Comparison of ENCODE assay signal across 16 cellular contexts in the genomic region with DNA sequence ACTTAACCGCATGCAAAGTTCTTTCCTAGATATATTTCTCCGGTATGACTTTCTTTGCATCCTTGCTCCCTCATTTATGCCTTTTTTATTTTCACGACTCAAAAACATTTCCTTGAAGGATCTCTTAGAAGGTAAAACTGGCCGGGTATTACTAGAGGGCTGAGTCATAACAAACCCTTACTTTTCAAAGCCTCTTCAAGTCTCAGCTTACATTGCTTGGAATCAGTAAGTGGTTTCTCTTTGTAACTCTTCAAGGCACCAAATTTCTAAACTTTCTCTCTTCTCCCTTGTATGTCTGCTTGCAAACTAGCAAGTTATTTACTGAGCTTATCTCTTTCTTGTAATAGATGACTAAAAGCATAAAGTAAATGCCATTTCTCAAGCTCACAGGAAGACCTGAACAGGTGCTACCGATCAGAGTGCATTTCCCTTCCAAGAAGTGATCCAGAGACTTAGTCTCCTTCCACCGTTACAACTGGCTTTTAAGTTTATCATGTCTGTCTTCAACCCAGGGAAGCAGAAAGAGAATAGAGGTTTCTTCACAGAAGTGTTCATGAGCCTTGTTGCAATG.
DNase-seq lines count a peak whose midpoint lies in the region; ATAC-seq and TF ChIP-seq lines count a peak whose summit lies in the region.
"Had no signal": no experiment of that assay in that cellular context is flagged by ENCODE, and none has a peak within 500 bp of the region (broad histone marks: within the 10 kb centered on the region; RNA-seq: fewer than 3 reads in every experiment).

No MANE protein-coding gene starts in this region.

- H4K91ac ChIP-seq in IMR-90 (ENCODE audit: insufficient read depth, low read depth, low read length) = no peak overlapping the region

- no peak overlapping the region for H2BK5ac ChIP-seq in IMR-90 (ENCODE audit: low read depth, low read length, poor library complexity, severe bottlenecking)

- H3K27me3 ChIP-seq in SK-N-SH (ENCODE audit: insufficient read depth) (no peaks in the 10 kb centered on the region), IMR-90 (ENCODE audit: control insufficient read depth, insufficient read depth, low read length) (no peaks in the 10 kb centered on the region)

- no peak overlapping the region for H2AFZ ChIP-seq in SK-N-SH (ENCODE audit: low read depth)
- H2AFZ ChIP-seq in IMR-90 (replicated peaks; ENCODE audit: low read length, poor library complexity) = no peak overlapping the region

- no peak overlapping the region for H2BK20ac ChIP-seq in IMR-90 (ENCODE audit: low read depth, low read length)

- POLR2A ChIA-PET in SK-N-SH (lab: Yijun Ruan, JAX) (no interaction called here), IMR-90 (lab: Charles Lee; ENCODE audit: unreplicated experiment) (no interaction called here)
- POLR2A ChIA-PET in activated CD4-positive, alpha-beta memory T cell treated with anti-CD3 and anti-CD28 coated beads, Interleukin-2, amount 10 ng/mL, durations not matched to agents 7 days and 5 days (lab: Charles Lee) = interaction anchor here (0.6 kb wide), 1 partner anchor 62 kb away, joined by 3 read pairs; no protein-coding TSS in a partner anchor

- CTCF ChIA-PET in SK-N-SH (lab: Yijun Ruan, JAX) (interaction anchor here (1.3 to 1.5 kb wide), 2 partner anchors 14 to 16 kb away, joined by 4 to 5 read pairs; no protein-coding TSS in a partner anchor), IMR-90 (lab: Yijun Ruan, JAX) (interaction anchor here (1.0 to 1.4 kb wide), 2 partner anchors 10 to 14 kb away, joined by 3 to 4 read pairs; no protein-coding TSS in a partner anchor)
- CTCF ChIA-PET in activated CD4-positive, alpha-beta memory T cell treated with anti-CD3 and anti-CD28 coated beads, Interleukin-2, amount 10 ng/mL, durations not matched to agents 7 days and 5 days (lab: Charles Lee) = no interaction called here

- no peak overlapping the region for H3K18ac ChIP-seq in IMR-90 (ENCODE audit: low read depth, low read length)

- TF ChIP-seq EP300 in SK-N-SH (IDR thresholded peaks at IDR 0.05; ENCODE audit: borderline replicate concordance in 1 of 2, low read depth in 1 of 2, low read length in 1 of 2) = no peak

- no peak overlapping the region for H3K56ac ChIP-seq in IMR-90 (ENCODE audit: extremely low read depth, insufficient read depth, low read length)

- no peaks in the 10 kb centered on the region for H3K79me2 ChIP-seq in SK-N-SH (ENCODE audit: insufficient read depth)

- no peak overlapping the region for H3K27ac ChIP-seq in SK-N-SH (ENCODE audit: low read depth in 2 of 2, low read length in 1 of 2)
- H3K27ac ChIP-seq in IMR-90 (ENCODE audit: insufficient read depth, low read length) = no peak overlapping the region

- intact Hi-C loops in IMR-90 (cut with micrococcal nuclease) = no loop called here

- H3K9me3 Mint-ChIP-seq in activated CD4-positive, alpha-beta memory T cell treated with anti-CD3 and anti-CD28 coated beads, Interleukin-2, amount 10 ng/mL, durations not matched to agents 7 days and 5 days = no peaks in the 10 kb centered on the region
- H3K9me3 Mint-ChIP-seq: activated naive CD8-positive, alpha-beta T cell treated with anti-CD3 and anti-CD28 coated beads, Interleukin-2, amount 50 U/mL, for 24 hours; naive B cell had no signal

- H3K9me2 ChIP-seq in SK-N-SH = no peaks in the 10 kb centered on the region

- no peak for TF ChIP-seq CTCF in SK-N-SH (IDR thresholded peaks at IDR 0.05)
- no peak for TF ChIP-seq CTCF in IMR-90 (conservative IDR thresholded peaks at IDR 0.05; ENCODE audit: low read depth, low read length)
- TF ChIP-seq CTCF in fibroblast of mammary gland (conservative IDR thresholded peaks at IDR 0.05; ENCODE audit: control insufficient read depth, insufficient read depth, low read depth, low read length) = no peak

- H3K36me3 ChIP-seq in SK-N-SH (replicated peaks in 1 of 2; ENCODE audit: control insufficient read depth in 1 of 2, insufficient read depth in 2 of 2, low read length in 1 of 2) (no peaks in the 10 kb centered on the region), IMR-90 (ENCODE audit: control insufficient read depth, insufficient read depth, low read length) (no peaks in the 10 kb centered on the region)

- TF ChIP-seq RAD21 in SK-N-SH (IDR thresholded peaks at IDR 0.05; ENCODE audit: low read length) (no peak), IMR-90 (IDR thresholded peaks at IDR 0.05; ENCODE audit: low read length) (no peak)

- no peak overlapping the region for H3K27ac Mint-ChIP-seq in activated CD4-positive, alpha-beta memory T cell treated with anti-CD3 and anti-CD28 coated beads, Interleukin-2, amount 10 ng/mL, durations not matched to agents 7 days and 5 days
- H3K27ac Mint-ChIP-seq: activated naive CD8-positive, alpha-beta T cell treated with anti-CD3 and anti-CD28 coated beads, Interleukin-2, amount 50 U/mL, for 24 hours; naive B cell had no signal

- no peaks in the 10 kb centered on the region for H3K27me3 Mint-ChIP-seq in activated CD4-positive, alpha-beta memory T cell treated with anti-CD3 and anti-CD28 coated beads, Interleukin-2, amount 10 ng/mL, durations not matched to agents 7 days and 5 days
- H3K27me3 Mint-ChIP-seq: activated naive CD8-positive, alpha-beta T cell treated with anti-CD3 and anti-CD28 coated beads, Interleukin-2, amount 50 U/mL, for 24 hours had no signal

- no peak overlapping the region for H3K23ac ChIP-seq in IMR-90 (ENCODE audit: low read depth, low read length)

- ATAC-seq in SK-N-SH treated with all-trans-retinoic acid at 6 μM for 48 hours = peak; percentile 43; the same call in 1 of the 3 replicates
- ATAC-seq in IMR-90 (ENCODE audit: low read depth) = peak; percentile 69
- ATAC-seq in GM19452 (IDR thresholded peaks at IDR 0.05; ENCODE audit: unreplicated experiment) = no peak
- ATAC-seq: activated naive CD8-positive, alpha-beta T cell treated with anti-CD3 and anti-CD28 coated beads, Interleukin-2, amount 50 U/mL, for 24 hours; esophagus mucosa had no signal

- dilution Hi-C loops in IMR-90 (cut with HindIII; ENCODE audit: low sequenced_read_pairs, unreplicated experiment) = no loop called here

- H2AK9ac ChIP-seq in IMR-90 (replicated peaks; ENCODE audit: low read depth, low read length, poor library complexity) = no peak overlapping the region

- H3K4me1 ChIP-seq in SK-N-SH (ENCODE audit: control insufficient read depth in 1 of 2, insufficient read depth in 2 of 2, low read depth in 1 of 2, low read length in 1 of 2) = no peaks in the 10 kb centered on the region
- no peaks in the 10 kb centered on the region for H3K4me1 ChIP-seq in IMR-90 (ENCODE audit: control insufficient read depth, insufficient read depth, low read length)

- H3K9ac ChIP-seq in SK-N-SH (no peak overlapping the region), IMR-90 (ENCODE audit: low read depth, low read length) (no peak overlapping the region)

- H3K4me3 ChIP-seq in SK-N-SH (ENCODE audit: low read depth in 2 of 2, low read length in 1 of 2) (no peak overlapping the region), IMR-90 (ENCODE audit: insufficient read depth, low read depth, low read length) (no peak overlapping the region), fibroblast of mammary gland (ENCODE audit: control insufficient read depth, low read depth, low read length) (no peak overlapping the region)

- no peaks in the 10 kb centered on the region for H4K20me1 ChIP-seq in SK-N-SH (ENCODE audit: insufficient read depth)
- H4K20me1 ChIP-seq in IMR-90 (ENCODE audit: insufficient read depth, low read length) = no peaks in the 10 kb centered on the region

- no peak overlapping the region for H2BK15ac ChIP-seq in IMR-90 (ENCODE audit: low read depth, low read length)

- TF ChIP-seq POLR2A in IMR-90 (IDR thresholded peaks at IDR 0.05; ENCODE audit: low read depth, low read length) = no peak

- no peak overlapping the region for H3K14ac ChIP-seq in IMR-90 (replicated peaks; ENCODE audit: low read depth, low read length)

- WGBS in SK-N-SH (ENCODE audit: low lambda C conversion rate) = 64% methylated on average over 6 of the region's 6 CpGs
- WGBS in IMR-90 (ENCODE audit: extremely low coverage in 2 of 2, insufficient read length in 1 of 2), 2 experiments = no CpG with 5 or more reads among the region's 6 CpGs

- H2AK5ac ChIP-seq in IMR-90 (ENCODE audit: low read depth, low read length) = no peak overlapping the region

- no peak overlapping the region for H4K5ac ChIP-seq in IMR-90 (ENCODE audit: low read depth, low read length)

- no peak overlapping the region for H3K4ac ChIP-seq in IMR-90 (ENCODE audit: low read depth, low read length)

- no peak overlapping the region for H2BK120ac ChIP-seq in IMR-90 (ENCODE audit: low read depth, low read length)

- H3F3A ChIP-seq in SK-N-SH (replicated peaks; ENCODE audit: insufficient read depth) = no peaks in the 10 kb centered on the region

- no peaks in the 10 kb centered on the region for H3K9me1 ChIP-seq in IMR-90 (ENCODE audit: insufficient read depth, low read length)

- no TSS peak for BruUV-seq in IMR-90 (replicated peaks; lab: Mats Ljungman, UMichigan)

- DNase-seq in SK-N-SH (no peak), IMR-90 (peak; percentile 62), fibroblast of mammary gland (ENCODE audit: low read depth) (peak; percentile 10), stromal cell of bone marrow (ENCODE audit: low read depth) (peak; percentile 12), ACHN (no peak)
- no peak for DNase-seq in activated CD4-positive, alpha-beta memory T cell treated with anti-CD3 and anti-CD28 coated beads, Interleukin-2, amount 10 ng/mL, durations not matched to agents 7 days and 5 days
- DNase-seq: activated CD4-positive, alpha-beta T cell treated with anti-CD3 and anti-CD28 coated beads for 4 hours; activated naive CD8-positive, alpha-beta T cell treated with anti-CD3 and anti-CD28 coated beads, Interleukin-2, amount 50 U/mL, for 24 hours; DND-41; naive B cell; NCI-H1048; Right ventricle myocardium superior; stimulated activated CD4-positive, alpha-beta T cell treated with anti-CD3 and anti-CD28 coated beads, Interleukin-12 subunit alpha, Interleukin-12 subunit beta, amount 100 ng/mL, for 4 hours had no signal

- H3K79me1 ChIP-seq in IMR-90 (ENCODE audit: low read depth in 1 of 2, low read length in 2 of 2) = no peaks in the 10 kb centered on the region

- H3K4me1 Mint-ChIP-seq in activated CD4-positive, alpha-beta memory T cell treated with anti-CD3 and anti-CD28 coated beads, Interleukin-2, amount 10 ng/mL, durations not matched to agents 7 days and 5 days = peaks cover 6% of the 10 kb centered on the region
- H3K4me1 Mint-ChIP-seq: activated naive CD8-positive, alpha-beta T cell treated with anti-CD3 and anti-CD28 coated beads, Interleukin-2, amount 50 U/mL, for 24 hours; naive B cell had no signal

- H3K9me3 ChIP-seq in SK-N-SH = no peaks in the 10 kb centered on the region
- H3K9me3 ChIP-seq in IMR-90 (ENCODE audit: control insufficient read depth, insufficient read depth, low read length) = no peaks in the 10 kb centered on the region

- no peaks in the 10 kb centered on the region for H3K36me3 Mint-ChIP-seq in activated CD4-positive, alpha-beta memory T cell treated with anti-CD3 and anti-CD28 coated beads, Interleukin-2, amount 10 ng/mL, durations not matched to agents 7 days and 5 days (ENCODE audit: low read depth)
- H3K36me3 Mint-ChIP-seq: naive B cell had no signal

- H3K4me2 ChIP-seq in SK-N-SH (no peak overlapping the region), IMR-90 (ENCODE audit: low read depth, low read length) (0 out of 2 replicates have a peak overlapping the region, but pooled peaks have one; percentile 27)

- no peak overlapping the region for H3K4me3 Mint-ChIP-seq in activated CD4-positive, alpha-beta memory T cell treated with anti-CD3 and anti-CD28 coated beads, Interleukin-2, amount 10 ng/mL, durations not matched to agents 7 days and 5 days
- H3K4me3 Mint-ChIP-seq: activated naive CD8-positive, alpha-beta T cell treated with anti-CD3 and anti-CD28 coated beads, Interleukin-2, amount 50 U/mL, for 24 hours had no signal

- no peak overlapping the region for H4K8ac ChIP-seq in IMR-90 (ENCODE audit: low read depth in 2 of 2, low read length in 2 of 2)

- in situ Hi-C loops in IMR-90 (cut with MboI; ENCODE audit: low sequenced_read_pairs) = no loop called here
- in situ Hi-C loops in ACHN (cut with HindIII; ENCODE audit: low pct_ligation_motif_present, low pct_unique_long_range_greater_than_20kb, low sequenced_read_pairs) = no loop called here

Comparison
In these comparisons a context has a peak if more than half of its experiments do, and no peak if none do; other contexts are left out.
1. DNase-seq: peak in IMR-90 (single experiment), fibroblast of mammary gland (single experiment) and stromal cell of bone marrow (single experiment); none in SK-N-SH (single experiment), ACHN (single experiment) and activated CD4-positive, alpha-beta memory T cell treated with anti-CD3 and anti-CD28 coated beads, Interleukin-2, amount 10 ng/mL, durations not matched to agents 7 days and 5 days (single experiment).